21 cellular contexts compared by ENCODE assay signal in genomic region chr13:99860736-99861135, GRCh38.
DNase-seq lines count a peak whose midpoint lies in the region; ATAC-seq, FAIRE-seq and TF ChIP-seq lines count a peak whose summit lies in the region.
"Had no signal": no experiment of that assay in that cellular context is flagged by ENCODE, and none has a peak within 500 bp of the region (broad histone marks: within the 10 kb centered on the region; RNA-seq: fewer than 3 reads in every experiment).

No MANE protein-coding gene starts in this region.

- intact Hi-C loops in A673 (cut with micrococcal nuclease; ENCODE audit: unreplicated experiment) (no loop called here), left cardiac atrium (cut with DNase I) (no loop called here), mammary epithelial cell (cut with micrococcal nuclease) (no loop called here)

- no peak overlapping the region for H4K5ac ChIP-seq in H1 (ENCODE audit: insufficient read length, low read depth, low read length)

- dilution Hi-C loops in mammary epithelial cell (cut with HindIII; ENCODE audit: low sequenced_read_pairs), result no loop called here

- H3K4me2 ChIP-seq in H1 (ENCODE audit: insufficient read depth in 1 of 2, low read depth in 2 of 2, low read length in 2 of 2), result no peak overlapping the region
- H3K4me2 ChIP-seq in mammary epithelial cell (ENCODE audit: insufficient read depth, low read depth, low read length), result no peak overlapping the region

- no peak overlapping the region for H3K27ac ChIP-seq in A673 (ENCODE audit: low read depth, low read length, poor library complexity, severe bottlenecking)
- peak overlapping the region; percentile 26 for H3K27ac ChIP-seq in HUES48 (ENCODE audit: low read depth, low read length)
- no peak overlapping the region for H3K27ac ChIP-seq in H1 (ENCODE audit: low read depth, low read length)
- no peak overlapping the region for H3K27ac ChIP-seq in mammary epithelial cell (ENCODE audit: insufficient read depth, low read depth, low read length)
- H3K27ac ChIP-seq: Peyer's patch had no signal

- DNase-seq in A673 (ENCODE audit: low spot score) (peak; percentile 23), H1 (ENCODE audit: low read depth in 1 of 2, low spot score in 2 of 2) (no peak), left cardiac atrium (no peak), mammary epithelial cell (no peak), KBM-7 (no peak)
- DNase-seq: DMS53, GF-D8, HCEC 1CT, Karpas-422, MG63, NCI-H1417, NCI-H1694 treated with DMSO at 0.1 percent for 48 hours, NCI-H2081 treated with DMSO at 0.1 percent for 48 hours, NCI-H446, NCI-H526, Peyer's patch had no signal

- no peak overlapping the region for H4K91ac ChIP-seq in H1 (replicated peaks; ENCODE audit: insufficient read length, low read length)

- TF ChIP-seq CTCF in A673 (conservative IDR thresholded peaks at IDR 0.05; ENCODE audit: low read depth, low read length) (no peak), H1 (IDR thresholded peaks at IDR 0.05; ENCODE audit: control extremely low read depth in 1 of 3, insufficient read depth in 1 of 3, low read depth in 1 of 3, low read length in 3 of 3) (no peak), mammary epithelial cell (conservative IDR thresholded peaks at IDR 0.05 in 1 of 2, IDR thresholded peaks at IDR 0.05 in 1 of 2; ENCODE audit: extremely low read depth in 1 of 2, insufficient read depth in 1 of 2, low read depth in 1 of 2, low read length in 2 of 2) (no peak)

- H3K4ac ChIP-seq in H1 (replicated peaks; ENCODE audit: insufficient read length, low read depth, low read length), result no peak overlapping the region

- TF ChIP-seq RAD21 in H1 (IDR thresholded peaks at IDR 0.05 in 1 of 2, conservative IDR thresholded peaks at IDR 0.05 in 1 of 2; ENCODE audit: low read depth in 2 of 2, low read length in 2 of 2), result no peak

- no peaks in the 10 kb centered on the region for H3K79me1 ChIP-seq in H1 (ENCODE audit: low read depth, low read length)

- no TSS peak for BruUV-seq in A673 (replicated peaks; lab: Mats Ljungman, UMichigan)
- no TSS peak for BruUV-seq in mammary epithelial cell (replicated peaks; lab: Mats Ljungman, UMichigan)

- H3K9ac ChIP-seq in HUES48 (ENCODE audit: low read depth, low read length) (no peak overlapping the region), H1 (replicated peaks in 1 of 4; ENCODE audit: extremely low read depth in 1 of 4, low read depth in 3 of 4, low read length in 3 of 4) (no peak overlapping the region), mammary epithelial cell (ENCODE audit: insufficient read depth, low read length) (no peak overlapping the region)

- H2BK120ac ChIP-seq in H1 (replicated peaks; ENCODE audit: low read depth, low read length), result no peak overlapping the region

- H4K20me1 ChIP-seq in H1 (replicated peaks in 1 of 2; ENCODE audit: control insufficient read depth in 1 of 2, insufficient read depth in 2 of 2, low read length in 2 of 2) (no peaks in the 10 kb centered on the region), mammary epithelial cell (ENCODE audit: insufficient read depth, low read length) (no peaks in the 10 kb centered on the region)

- H3K27me3 ChIP-seq in A673 (replicated peaks; ENCODE audit: insufficient read depth, low read depth, low read length, poor library complexity), result no peaks in the 10 kb centered on the region
- H3K27me3 ChIP-seq in HUES48 (ENCODE audit: control insufficient read depth, insufficient read depth, low read length), result no peaks in the 10 kb centered on the region
- H3K27me3 ChIP-seq in H1 (replicated peaks in 1 of 4; ENCODE audit: control insufficient read depth in 3 of 4, extremely low read depth in 1 of 4, insufficient read depth in 3 of 4, low read length in 3 of 4), result no peaks in the 10 kb centered on the region
- H3K27me3 ChIP-seq in neuron (ENCODE audit: insufficient read depth, low read length), result no peaks in the 10 kb centered on the region
- no peaks in the 10 kb centered on the region for H3K27me3 ChIP-seq in mammary epithelial cell (ENCODE audit: insufficient read depth, low read length)
- H3K27me3 ChIP-seq: MG63, Peyer's patch had no signal

- H3K9me3 ChIP-seq in A673 (ENCODE audit: low read depth, low read length, poor library complexity, severe bottlenecking) (no peaks in the 10 kb centered on the region), HUES48 (ENCODE audit: control insufficient read depth, insufficient read depth, low read length) (no peaks in the 10 kb centered on the region), H1 (ENCODE audit: insufficient read depth in 2 of 2, low read depth in 1 of 2, low read length in 1 of 2) (no peaks in the 10 kb centered on the region), neuron (ENCODE audit: low read length) (no peaks in the 10 kb centered on the region), mammary epithelial cell (replicated peaks; ENCODE audit: insufficient read depth, low read length) (no peaks in the 10 kb centered on the region)
- H3K9me3 ChIP-seq: MG63, Peyer's patch had no signal

- H3K36me3 ChIP-seq in A673 (ENCODE audit: insufficient read depth, low read length, poor library complexity, severe bottlenecking) (no peaks in the 10 kb centered on the region), HUES48 (ENCODE audit: control insufficient read depth, insufficient read depth, low read length) (no peaks in the 10 kb centered on the region), H1 (ENCODE audit: control insufficient read depth in 2 of 4, insufficient read depth in 4 of 4, low read length in 3 of 4) (no peaks in the 10 kb centered on the region), neuron (ENCODE audit: insufficient read depth, low read length) (no peaks in the 10 kb centered on the region), mammary epithelial cell (ENCODE audit: insufficient read depth, low read length) (no peaks in the 10 kb centered on the region)
- H3K36me3 ChIP-seq: MG63, Peyer's patch had no signal

- WGBS in H1 (ENCODE audit: extremely low coverage in 1 of 2, insufficient coverage in 1 of 2, insufficient read length in 1 of 2, insufficient replicate concordance in 2 of 2, low coverage in 1 of 2, low lambda C conversion rate in 2 of 2, missing lambda C conversion rate in 1 of 2), 2 experiments, result 90% methylated on average over 10 of the region's 10 CpGs; no CpG with 5 or more reads in 1 of the 2 experiments
- 89% methylated on average over 9 of the region's 10 CpGs for WGBS in mammary epithelial cell (ENCODE audit: low coverage, missing lambda C conversion rate)

- no peak overlapping the region for H2AK5ac ChIP-seq in H1 (ENCODE audit: low read depth, low read length)

- ATAC-seq in HG03442 (IDR thresholded peaks at IDR 0.05; ENCODE audit: unreplicated experiment), result no peak
- ATAC-seq in left cardiac atrium, result no peak

- H2BK5ac ChIP-seq in H1 (ENCODE audit: low read depth, low read length), result no peak overlapping the region

- TF ChIP-seq EP300 in H1 (IDR thresholded peaks at IDR 0.05; ENCODE audit: borderline replicate concordance in 1 of 2, low read depth in 2 of 2, low read length in 2 of 2), result no peak

- H2BK12ac ChIP-seq in H1 (ENCODE audit: low read depth, low read length), result no peak overlapping the region; the same call in 1 of the 2 replicates

- no peak for FAIRE-seq in H1 (lab: Jason Lieb, UNC)
- FAIRE-seq: A204.1, D721Med had no signal

- H2BK15ac ChIP-seq in H1 (ENCODE audit: low read length), result no peak overlapping the region

- peak overlapping the region; percentile 42; the same call in 1 of the 2 replicates for H3K18ac ChIP-seq in H1 (ENCODE audit: extremely low read depth, low read length)

- POLR2A ChIA-PET in A673 (lab: Charles Lee; ENCODE audit: low non-redundant PET) (no interaction called here), H1 (lab: Charles Lee; ENCODE audit: partially characterized antibody) (no interaction called here)

- H3K23me2 ChIP-seq in H1 (ENCODE audit: low read depth, low read length), result no peaks in the 10 kb centered on the region

- H3K14ac ChIP-seq in H1 (ENCODE audit: insufficient read length), result no peak overlapping the region

- CTCF ChIA-PET in A673 (lab: Charles Lee), result no interaction called here
- CTCF ChIA-PET in H1 (lab: Charles Lee; ENCODE audit: partially characterized antibody), result no interaction called here
- CTCF ChIA-PET in mammary epithelial cell (lab: Charles Lee; ENCODE audit: low non-redundant PET), result no interaction called here

- no peak overlapping the region for H3K23ac ChIP-seq in H1 (ENCODE audit: insufficient read length)

- H2AFZ ChIP-seq in H1 (ENCODE audit: low read length), result no peak overlapping the region
- H2AFZ ChIP-seq in neuron (ENCODE audit: low read depth, low read length), result no peak overlapping the region
- no peak overlapping the region for H2AFZ ChIP-seq in mammary epithelial cell (ENCODE audit: low read depth, low read length)

- H3K4me3 ChIP-seq in A673 (ENCODE audit: low read depth, low read length, poor library complexity, severe bottlenecking), result no peak overlapping the region
- no peak overlapping the region for H3K4me3 ChIP-seq in HUES48 (ENCODE audit: low read depth, low read length)
- no peak overlapping the region for H3K4me3 ChIP-seq in H1 (ENCODE audit: extremely low read depth in 1 of 4, insufficient read depth in 2 of 4, low read depth in 3 of 4, low read length in 4 of 4)
- H3K4me3 ChIP-seq in neuron (ENCODE audit: low read length), result peak overlapping the region; percentile 7
- no peak overlapping the region for H3K4me3 ChIP-seq in mammary epithelial cell (replicated peaks in 1 of 3; ENCODE audit: insufficient read depth in 1 of 3, low read depth in 2 of 3, low read length in 3 of 3)
- H3K4me3 ChIP-seq: MG63, Peyer's patch had no signal

- no peak overlapping the region for H4K8ac ChIP-seq in H1 (ENCODE audit: extremely low read depth, insufficient read depth, low read length)

- H2BK20ac ChIP-seq in H1 (ENCODE audit: low read length), result 0 out of 2 replicates have a peak overlapping the region, but pooled peaks have one; percentile 15

- H3K4me1 ChIP-seq in A673 (ENCODE audit: insufficient read depth, low read length, poor library complexity, severe bottlenecking) (peaks cover 68% of the 10 kb centered on the region), HUES48 (ENCODE audit: control insufficient read depth, insufficient read depth, low read length) (peaks cover 67% of the 10 kb centered on the region), H1 (replicated peaks in 1 of 4; ENCODE audit: control insufficient read depth in 3 of 4, insufficient read depth in 4 of 4, low read length in 3 of 4) (peaks cover 2 to 25% (median 18%) of the 10 kb centered on the region in 4 experiments), neuron (ENCODE audit: insufficient read depth, low read length) (peaks cover 29% of the 10 kb centered on the region), mammary epithelial cell (ENCODE audit: insufficient read depth, low read length) (no peaks in the 10 kb centered on the region)

- no peak overlapping the region for H3K56ac ChIP-seq in H1 (replicated peaks; ENCODE audit: insufficient read length, low read depth, low read length)

- TF ChIP-seq POLR2A in H1 (IDR thresholded peaks at IDR 0.05; ENCODE audit: control extremely low read depth in 1 of 2, low read depth in 2 of 2, low read length in 2 of 2), result no peak

- in situ Hi-C loops in mammary epithelial cell (cut with MboI; ENCODE audit: low sequenced_read_pairs in 2 of 2), result no loop called here
- in situ Hi-C loops in KBM-7 (cut with MboI; ENCODE audit: low pct_unique_long_range_greater_than_20kb, low sequenced_read_pairs), result no loop called here

- H3K79me2 ChIP-seq in H1 (ENCODE audit: control insufficient read depth in 1 of 2, insufficient read depth in 2 of 2, low read length in 2 of 2) (no peaks in the 10 kb centered on the region), mammary epithelial cell (ENCODE audit: insufficient read depth, low read length) (no peaks in the 10 kb centered on the region)
